ENCODE assay signal across 23 cellular contexts in the genomic region with DNA sequence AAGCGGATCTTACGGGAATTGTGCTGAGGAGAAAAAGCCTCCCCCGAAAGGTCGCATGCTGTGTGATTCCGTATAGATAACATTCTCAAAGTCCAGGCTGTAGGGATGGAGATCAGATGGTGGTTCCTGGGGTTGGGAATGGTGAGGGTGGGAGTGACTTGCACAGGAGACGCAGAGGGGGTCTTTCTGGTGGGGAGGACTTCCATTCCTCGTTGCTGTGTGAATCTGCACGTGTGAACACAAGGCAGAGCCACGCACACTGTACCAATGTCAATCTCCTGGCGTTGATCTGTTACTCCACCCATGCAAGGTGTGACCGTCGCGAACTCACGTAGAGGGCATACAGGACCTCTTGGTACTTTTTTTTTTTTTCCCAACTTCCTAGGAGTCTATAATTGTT. TPM values are rescaled to one million over a fixed set of nuclear protein-coding genes. Genes with fewer than 3 reads are reported as not detected.
A peak's percentile ranks its signal among the peaks of the same experiment; 100 is the strongest.
DNase-seq lines count a peak whose midpoint lies in the region; ATAC-seq, FAIRE-seq and TF ChIP-seq lines count a peak whose summit lies in the region.
"Had no signal": no experiment of that assay in that cellular context is flagged by ENCODE, and none has a peak within 500 bp of the region (broad histone marks: within the 10 kb centered on the region; RNA-seq: fewer than 3 reads in every experiment).

No MANE protein-coding gene starts in this region.

- TF ChIP-seq POLR2A in suprapubic skin (IDR thresholded peaks at IDR 0.05): no peak

- H3K36me3 Mint-ChIP-seq in activated CD4-positive, alpha-beta T cell treated with anti-CD3 and anti-CD28 coated beads for 36 hours (ENCODE audit: low read depth): peaks cover 2% of the 10 kb centered on the region
- no peaks in the 10 kb centered on the region for H3K36me3 Mint-ChIP-seq in activated CD4-positive, alpha-beta T cell treated with anti-CD3 and anti-CD28 coated beads, Interleukin-2, amount 10 ng/mL, durations not matched to agents 24 days and 14 days (ENCODE audit: low read depth)
- H3K36me3 Mint-ChIP-seq in endodermal cell (ENCODE audit: low read depth): no peaks in the 10 kb centered on the region
- H3K36me3 Mint-ChIP-seq in natural killer cell: no peaks in the 10 kb centered on the region

- no peak overlapping the region for H3K4me3 Mint-ChIP-seq in activated CD4-positive, alpha-beta T cell treated with anti-CD3 and anti-CD28 coated beads for 36 hours
- no peak overlapping the region for H3K4me3 Mint-ChIP-seq in activated CD4-positive, alpha-beta T cell treated with anti-CD3 and anti-CD28 coated beads, Interleukin-2, amount 10 ng/mL, durations not matched to agents 24 days and 14 days
- no peak overlapping the region for H3K4me3 Mint-ChIP-seq in endodermal cell
- H3K4me3 Mint-ChIP-seq in natural killer cell: no peak overlapping the region
- H3K4me3 Mint-ChIP-seq: CD8-positive, alpha-beta T cell had no signal

- H3K4me1 ChIP-seq in endodermal cell (ENCODE audit: control insufficient read depth, insufficient read depth, low read length) (no peaks in the 10 kb centered on the region), suprapubic skin (no peaks in the 10 kb centered on the region)
- H3K4me1 ChIP-seq: BE2C, HAP-1 had no signal

- WGBS in endodermal cell (ENCODE audit: insufficient coverage in 1 of 2, insufficient read length in 1 of 2), 2 experiments: 91 to 94% methylated on average over 12 to 14 of the region's 14 CpGs
- WGBS in suprapubic skin: 91% methylated on average over 14 of the region's 14 CpGs

- H3K9me3 ChIP-seq in endodermal cell (ENCODE audit: control insufficient read depth, low read length) (peaks cover 14% of the 10 kb centered on the region), suprapubic skin (no peaks in the 10 kb centered on the region)
- H3K9me3 ChIP-seq: BE2C, HAP-1, MG63 had no signal

- peak; percentile 65 for FAIRE-seq in HTR-8/SVneo (lab: Jason Lieb, UNC)
- FAIRE-seq: GM12878, GM19239 had no signal

- TF ChIP-seq EP300 in suprapubic skin (IDR thresholded peaks at IDR 0.05): no peak

- H3K36me3 ChIP-seq in endodermal cell (ENCODE audit: control insufficient read depth, insufficient read depth, low read length) (no peaks in the 10 kb centered on the region), suprapubic skin (no peaks in the 10 kb centered on the region)
- H3K36me3 ChIP-seq: BE2C, HAP-1, MG63 had no signal

- H3K27me3 ChIP-seq in endodermal cell (ENCODE audit: control insufficient read depth, insufficient read depth, low read length, poor library complexity, severe bottlenecking) (no peaks in the 10 kb centered on the region), suprapubic skin (no peaks in the 10 kb centered on the region)
- H3K27me3 ChIP-seq: BE2C, MG63 had no signal

- CTCF ChIA-PET in activated CD4-positive, alpha-beta T cell treated with anti-CD3 and anti-CD28 coated beads for 36 hours (lab: Charles Lee): no interaction called here

- DNase-seq in activated CD4-positive, alpha-beta T cell treated with anti-CD3 and anti-CD28 coated beads for 36 hours: peak; percentile 1
- no peak for DNase-seq in activated CD4-positive, alpha-beta T cell treated with anti-CD3 and anti-CD28 coated beads, Interleukin-2, amount 10 ng/mL, durations not matched to agents 24 days and 14 days
- DNase-seq in HTR-8/SVneo (ENCODE audit: insufficient read length, low spot score) (no peak), endodermal cell (peak; percentile 28), suprapubic skin (ENCODE audit: low spot score in 2 of 2) (peak; percentile 26 to 43), natural killer cell (no peak), middle frontal gyrus (ENCODE audit: extremely low spot score, low spot score) (no peak)
- DNase-seq: BE2C; CD8-positive, alpha-beta T cell; DMS53; EL; Kasumi-1; MG63; NCI-H1092; NCI-H1436 treated with DMSO at 0.1 percent for 48 hours; NCI-H2029; NCI-H526; PC-3; RPMI8226 had no signal

- peaks cover 10% of the 10 kb centered on the region for H3K9me3 Mint-ChIP-seq in activated CD4-positive, alpha-beta T cell treated with anti-CD3 and anti-CD28 coated beads for 36 hours (ENCODE audit: low read depth)
- no peaks in the 10 kb centered on the region for H3K9me3 Mint-ChIP-seq in activated CD4-positive, alpha-beta T cell treated with anti-CD3 and anti-CD28 coated beads, Interleukin-2, amount 10 ng/mL, durations not matched to agents 24 days and 14 days
- H3K9me3 Mint-ChIP-seq in endodermal cell: peaks cover 17% of the 10 kb centered on the region
- no peaks in the 10 kb centered on the region for H3K9me3 Mint-ChIP-seq in natural killer cell
- H3K9me3 Mint-ChIP-seq: CD8-positive, alpha-beta T cell had no signal

- TF ChIP-seq CTCF in endodermal cell (conservative IDR thresholded peaks at IDR 0.05) (no peak), suprapubic skin (IDR thresholded peaks at IDR 0.05) (no peak), natural killer cell (IDR thresholded peaks at IDR 0.05) (no peak)

- POLR2A ChIA-PET in activated CD4-positive, alpha-beta T cell treated with anti-CD3 and anti-CD28 coated beads for 36 hours (lab: Charles Lee): no interaction called here

- no peaks in the 10 kb centered on the region for H3K27me3 Mint-ChIP-seq in activated CD4-positive, alpha-beta T cell treated with anti-CD3 and anti-CD28 coated beads for 36 hours
- H3K27me3 Mint-ChIP-seq in activated CD4-positive, alpha-beta T cell treated with anti-CD3 and anti-CD28 coated beads, Interleukin-2, amount 10 ng/mL, durations not matched to agents 24 days and 14 days: no peaks in the 10 kb centered on the region
- H3K27me3 Mint-ChIP-seq in endodermal cell (ENCODE audit: insufficient read depth): peaks cover 56% of the 10 kb centered on the region
- H3K27me3 Mint-ChIP-seq in natural killer cell (ENCODE audit: low read depth in 2 of 2): peaks cover 0 to 6% of the 10 kb centered on the region in 2 donors

- ATAC-seq in activated CD4-positive, alpha-beta T cell treated with anti-CD3 and anti-CD28 coated beads for 36 hours: no peak
- ATAC-seq in HG03378 (IDR thresholded peaks at IDR 0.05; ENCODE audit: unreplicated experiment): no peak
- no peak for ATAC-seq in natural killer cell
- ATAC-seq: CD8-positive, alpha-beta T cell; GM12878; PC-3 had no signal

- H3K9ac ChIP-seq in endodermal cell (ENCODE audit: extremely low read depth, low read length, poor library complexity, severe bottlenecking): no peak overlapping the region

- no peak overlapping the region for H3K27ac ChIP-seq in endodermal cell (ENCODE audit: low read depth, low read length)
- no peak overlapping the region for H3K27ac ChIP-seq in suprapubic skin

- H3K4me1 Mint-ChIP-seq in activated CD4-positive, alpha-beta T cell treated with anti-CD3 and anti-CD28 coated beads for 36 hours: no peaks in the 10 kb centered on the region
- no peaks in the 10 kb centered on the region for H3K4me1 Mint-ChIP-seq in activated CD4-positive, alpha-beta T cell treated with anti-CD3 and anti-CD28 coated beads, Interleukin-2, amount 10 ng/mL, durations not matched to agents 24 days and 14 days
- H3K4me1 Mint-ChIP-seq in endodermal cell (no peaks in the 10 kb centered on the region), natural killer cell (no peaks in the 10 kb centered on the region)

- no peak overlapping the region for H3K4me3 ChIP-seq in endodermal cell (ENCODE audit: low read length)
- H3K4me3 ChIP-seq in suprapubic skin: no peak overlapping the region
- H3K4me3 ChIP-seq: GM12878, HAP-1, MG63 had no signal

- no peak overlapping the region for H3K27ac Mint-ChIP-seq in activated CD4-positive, alpha-beta T cell treated with anti-CD3 and anti-CD28 coated beads for 36 hours
- H3K27ac Mint-ChIP-seq in activated CD4-positive, alpha-beta T cell treated with anti-CD3 and anti-CD28 coated beads, Interleukin-2, amount 10 ng/mL, durations not matched to agents 24 days and 14 days: no peak overlapping the region
- no peak overlapping the region for H3K27ac Mint-ChIP-seq in endodermal cell
- no peak overlapping the region for H3K27ac Mint-ChIP-seq in natural killer cell
- H3K27ac Mint-ChIP-seq: CD8-positive, alpha-beta T cell had no signal

- intact Hi-C loops in activated CD4-positive, alpha-beta T cell treated with anti-CD3 and anti-CD28 coated beads for 36 hours (cut with DNase I, micrococcal nuclease): no loop called here
- intact Hi-C loops in activated CD4-positive, alpha-beta T cell treated with anti-CD3 and anti-CD28 coated beads, Interleukin-2, amount 10 ng/mL, durations not matched to agents 24 days and 14 days (cut with micrococcal nuclease): no loop called here
- intact Hi-C loops in natural killer cell (cut with micrococcal nuclease): no loop called here

RNA-seq across cellular contexts. Expression of a gene that starts 59.0 kb away (rescaled TPM):
- total RNA-seq in activated CD4-positive, alpha-beta T cell treated with anti-CD3 and anti-CD28 coated beads for 36 hours: under 1 TPM; 0.16 TPM
- 0.59 and 0.61 TPM in 2 replicates for total RNA-seq in activated CD4-positive, alpha-beta T cell treated with anti-CD3 and anti-CD28 coated beads, Interleukin-2, amount 10 ng/mL, durations not matched to agents 24 days and 14 days
- total RNA-seq in endodermal cell (1 to 10 TPM; 5.2 to 6.9 TPM), suprapubic skin (1 to 10 TPM; 2.5 to 4.5 (median 3.1) TPM), natural killer cell (under 1 TPM; 0.72 to 0.78 (median 0.75) TPM)
- 0.71 TPM for polyA plus RNA-seq in endodermal cell (2013, experiment 1 of 2)
- 0.99 TPM for polyA plus RNA-seq in endodermal cell (2013, experiment 2 of 2)

Comparison
In these comparisons a context has a peak if more than half of its experiments do, and no peak if none do; other contexts are left out.
1. DNase-seq: peak in activated CD4-positive, alpha-beta T cell treated with anti-CD3 and anti-CD28 coated beads for 36 hours (single experiment), endodermal cell (single experiment) and suprapubic skin (2 of 2); none in activated CD4-positive, alpha-beta T cell treated with anti-CD3 and anti-CD28 coated beads, Interleukin-2, amount 10 ng/mL, durations not matched to agents 24 days and 14 days (single experiment), HTR-8/SVneo (single experiment), natural killer cell (single experiment) and middle frontal gyrus (single experiment).